Comparison of ENCODE assay signal across 14 cellular contexts in genomic region chr5:76999451-76999850, GRCh38. TPM values are rescaled to one million over a fixed set of nuclear protein-coding genes. Genes with fewer than 3 reads are reported as not detected.
DNase-seq lines count a peak whose midpoint lies in the region; ATAC-seq and TF ChIP-seq lines count a peak whose summit lies in the region.
"Had no signal": no experiment of that assay in that cellular context is flagged by ENCODE, and none has a peak within 500 bp of the region (broad histone marks: within the 10 kb centered on the region; RNA-seq: fewer than 3 reads in every experiment).

No MANE protein-coding gene starts in this region.

- no peaks in the 10 kb centered on the region for H3K4me1 ChIP-seq in hepatocyte (ENCODE audit: insufficient read depth)
- H3K4me1 ChIP-seq: adrenal gland, transverse colon had no signal

- TF ChIP-seq CTCF in AG09309 (IDR thresholded peaks at IDR 0.05; ENCODE audit: control insufficient read depth, insufficient read depth, low read depth, low read length, missing control alignments), result no peak
- no peak for TF ChIP-seq CTCF in hepatocyte (IDR thresholded peaks at IDR 0.05; ENCODE audit: poor library complexity)
- no peak for TF ChIP-seq CTCF in GM13977 (IDR thresholded peaks at IDR 0.05; ENCODE audit: extremely low read depth, insufficient read depth, missing control alignments)

- no peaks in the 10 kb centered on the region for H3K9me3 ChIP-seq in hepatocyte (ENCODE audit: low read depth)
- H3K9me3 ChIP-seq: adrenal gland, transverse colon had no signal

- H3K79me2 ChIP-seq in hepatocyte, result no peaks in the 10 kb centered on the region

- WGBS in hepatocyte (ENCODE audit: low lambda C conversion rate, missing lambda C conversion rate), result 49% methylated on average over 2 of the region's 2 CpGs

- DNase-seq in AG09309 (ENCODE audit: low read depth) (peak; percentile 24), HT1080 (ENCODE audit: low read depth) (peak; percentile 84), amniotic epithelial cell (ENCODE audit: low read depth) (peak; percentile 71), hepatocyte (ENCODE audit: low spot score) (peak; percentile 9), mesenteric fat pad (ENCODE audit: low spot score) (no peak), left lobe of liver (ENCODE audit: low spot score) (no peak), GM13977 (ENCODE audit: low spot score) (no peak)
- DNase-seq: activated CD8-positive, alpha-beta memory T cell treated with anti-CD3 and anti-CD28 coated beads, Interleukin-2, amount 50 U/mL, for 4 hours; NCI-H2171 treated with DMSO at 0.1 percent for 48 hours; transverse colon had no signal

- H3K4me3 ChIP-seq in AG09309 (ENCODE audit: control insufficient read depth, low read depth, low read length) (no peak overlapping the region), hepatocyte (no peak overlapping the region)
- H3K4me3 ChIP-seq: adrenal gland, transverse colon had no signal

- H3K9me2 ChIP-seq in hepatocyte (replicated peaks; ENCODE audit: insufficient read depth), result no peaks in the 10 kb centered on the region

- no peak overlapping the region for H3K4me2 ChIP-seq in hepatocyte

- ATAC-seq in GM18861 (IDR thresholded peaks at IDR 0.05; ENCODE audit: unreplicated experiment) (no peak), left lobe of liver (no peak)

- H3K27me3 ChIP-seq in hepatocyte, result no peaks in the 10 kb centered on the region
- H3K27me3 ChIP-seq: transverse colon had no signal

- in situ Hi-C loops in GM13977 (cut with MboI; ENCODE audit: low pct_unique_long_range_greater_than_20kb, low sequenced_read_pairs, unreplicated experiment), result no loop called here

- H2AFZ ChIP-seq in hepatocyte, result no peak overlapping the region

- H3K36me3 ChIP-seq in hepatocyte (replicated peaks; ENCODE audit: insufficient read depth, low read depth), result no peaks in the 10 kb centered on the region
- H3K36me3 ChIP-seq: adrenal gland, transverse colon had no signal

- H4K20me1 ChIP-seq in hepatocyte (ENCODE audit: insufficient read depth, poor library complexity, severe bottlenecking), result no peaks in the 10 kb centered on the region

- no peak overlapping the region for H3K27ac ChIP-seq in hepatocyte
- H3K27ac ChIP-seq: adrenal gland, C4-2B, transverse colon had no signal

RNA-seq across cellular contexts. Expression of gene AGGF1, which starts 30.8 kb away (rescaled TPM):
- 24.4 and 25.2 TPM in 2 replicates for total RNA-seq in HT1080 (2014; rRNA removed; shearing (Covaris generic))
- polyA plus RNA-seq in HT1080 (2015; cell fraction: cytosol; rRNA removed), result 20.5 and 29.2 TPM in 2 replicates
- 25.9 and 29.0 TPM in 2 replicates for polyA plus RNA-seq in HT1080 (2015; cell fraction: nucleus; rRNA removed)
- total RNA-seq in hepatocyte (30.1 and 32.0 TPM in 2 replicates), mesenteric fat pad (21.7 TPM), left lobe of liver (12.0 TPM)
- polyA plus RNA-seq in hepatocyte, result 17.3 and 22.1 TPM in 2 replicates

RNA-seq across cellular contexts. Expression of gene CRHBP, which starts 46.6 kb away (rescaled TPM):
- 0.10 and 0.20 TPM in 2 replicates for total RNA-seq in HT1080 (2014; rRNA removed; shearing (Covaris generic))
- 0.03 TPM in 1 of 2 replicates, not detected in the other for polyA plus RNA-seq in HT1080 (2015; cell fraction: cytosol; rRNA removed)
- polyA plus RNA-seq in HT1080 (2015; cell fraction: nucleus; rRNA removed), result not detected in 2 replicates
- total RNA-seq in hepatocyte, result 0.80 and 5.0 TPM in 2 replicates
- 0.37 and 0.77 TPM in 2 replicates for polyA plus RNA-seq in hepatocyte
- total RNA-seq in mesenteric fat pad, result 4.9 TPM
- 26.4 TPM for total RNA-seq in left lobe of liver
- total RNA-seq: skeletal muscle tissue had no signal

Comparison
In these comparisons a context has a peak if more than half of its experiments do, and no peak if none do; other contexts are left out.
1. DNase-seq: peak in AG09309 (single experiment), HT1080 (single experiment), amniotic epithelial cell (single experiment) and hepatocyte (single experiment); none in mesenteric fat pad (single experiment), left lobe of liver (single experiment) and GM13977 (single experiment).